Comparison of ENCODE assay signal across 32 cellular contexts in genomic region chr3:59243476-59243875, GRCh38.
"Had no signal": no experiment of that assay in that cellular context is flagged by ENCODE, and none has a peak within 500 bp of the region (broad histone marks: within the 10 kb centered on the region; RNA-seq: fewer than 3 reads in every experiment).

No MANE protein-coding gene starts in this region.

- H3K27ac ChIP-seq: WERI-Rb-1 had no signal

- H3K4me3 ChIP-seq: MG63 had no signal

- DNase-seq: activated CD4-positive, alpha-beta memory T cell treated with anti-CD3 and anti-CD28 coated beads, Interleukin-2, amount 10 ng/mL, durations not matched to agents 7 days and 5 days; activated CD4-positive, alpha-beta T cell treated with anti-CD3 and anti-CD28 coated beads for 1 hour; activated CD4-positive, alpha-beta T cell treated with anti-CD3 and anti-CD28 coated beads for 48 hours; activated CD4-positive, CD25-positive, alpha-beta regulatory T cell; activated effector memory CD4-positive, alpha-beta T cell treated with anti-CD3 and anti-CD28 coated beads, Interleukin-2, amount 50 U/mL, for 16 hours; activated naive CD4-positive, alpha-beta T cell; activated naive CD4-positive, alpha-beta T cell treated with anti-CD3 and anti-CD28 coated beads, Interleukin-2, amount 50 U/mL, for 16 hours; activated naive CD8-positive, alpha-beta T cell treated with anti-CD3 and anti-CD28 coated beads for 36 hours; activated T-cell treated with anti-CD3 and anti-CD28 coated beads, Interleukin-2, amount 50 U/mL, for 1 hour; activated T-cell treated with anti-CD3 and anti-CD28 coated beads, Interleukin-2, amount 50 U/mL, for 72 hours; amniotic stem cell; aorta; Karpas-422; KBM-7; MG63; NCI-H1048; NCI-H1105 treated with DMSO at 0.1 percent for 48 hours; NCI-H1436; NCI-H1694; NCI-H1930; NCI-H2081 treated with DMSO at 0.1 percent for 48 hours; NCI-H345; NCI-H510A; NCI-H526; NCI-H748 treated with DMSO at 0.1 percent for 48 hours; Right ventricle myocardium superior; SW 1271; T-helper 1 cell; T-helper 2 cell; T-helper 9 cell; WERI-Rb-1 had no signal

- H3K36me3 ChIP-seq: MG63, WERI-Rb-1 had no signal

- H3K27me3 ChIP-seq: MG63 had no signal

- ATAC-seq: activated T-cell treated with anti-CD3 and anti-CD28 coated beads, Interleukin-2, amount 50 U/mL, for 72 hours; activated T-helper 17 cell treated with anti-CD3 and anti-CD28 coated beads, Interleukin-2, amount 50 U/mL, for 72 hours had no signal

- H3K9me3 ChIP-seq: MG63 had no signal
